8 cellular contexts compared by ENCODE assay signal in genomic region chr2:86335865-86336321, GRCh38. TPM values are rescaled to one million over a fixed set of nuclear protein-coding genes. Genes with fewer than 3 reads are reported as not detected.
DNase-seq lines count a peak whose midpoint lies in the region; ATAC-seq and TF ChIP-seq lines count a peak whose summit lies in the region.

No MANE protein-coding gene starts in this region.

- DNase-seq in NCI-H82 (lab: John Stamatoyannopoulos, UW) (peak; percentile 36), NCI-H82 treated with DMSO at 0.1 percent for 48 hours (lab: John Stamatoyannopoulos, UW; ENCODE audit: unreplicated experiment) (no peak), endothelial cell (ENCODE audit: low spot score) (no peak), CD1c-positive myeloid dendritic cell (ENCODE audit: extremely low spot score) (no peak), SKM-1 (lab: John Stamatoyannopoulos, UW; ENCODE audit: unreplicated experiment) (no peak)
- DNase-seq in activated CD8-positive, alpha-beta memory T cell treated with anti-CD3 and anti-CD28 coated beads, Interleukin-2, amount 10 ng/mL, durations not matched to agents 7 days and 5 days = no peak

- H3K9me3 Mint-ChIP-seq in IgD-negative memory B cell (peaks cover 2 to 3% (median 3%) of the 10 kb centered on the region in 3 donors), endothelial cell (ENCODE audit: unreplicated experiment) (no peaks in the 10 kb centered on the region)
- peaks cover 2% of the 10 kb centered on the region for H3K9me3 Mint-ChIP-seq in activated CD8-positive, alpha-beta memory T cell treated with anti-CD3 and anti-CD28 coated beads, Interleukin-2, amount 10 ng/mL, durations not matched to agents 7 days and 5 days (ENCODE audit: low read depth)

- H3K27ac ChIP-seq in rectal smooth muscle tissue (ENCODE audit: low read depth, low read length) = peak overlapping the region; percentile 79

- no peak for ATAC-seq in activated CD8-positive, alpha-beta memory T cell treated with anti-CD3 and anti-CD28 coated beads, Interleukin-2, amount 10 ng/mL, durations not matched to agents 7 days and 5 days

- H3K9ac ChIP-seq in rectal smooth muscle tissue (ENCODE audit: low read length) = no peak overlapping the region

- H3K27ac Mint-ChIP-seq in IgD-negative memory B cell (no peak overlapping the region), endothelial cell (ENCODE audit: unreplicated experiment) (peak overlapping the region; percentile 70)
- H3K27ac Mint-ChIP-seq in activated CD8-positive, alpha-beta memory T cell treated with anti-CD3 and anti-CD28 coated beads, Interleukin-2, amount 10 ng/mL, durations not matched to agents 7 days and 5 days = no peak overlapping the region

- CTCF ChIA-PET in activated CD8-positive, alpha-beta memory T cell treated with anti-CD3 and anti-CD28 coated beads, Interleukin-2, amount 10 ng/mL, durations not matched to agents 7 days and 5 days (lab: Charles Lee) = no interaction called here

- no peaks in the 10 kb centered on the region for H3K36me3 ChIP-seq in rectal smooth muscle tissue (ENCODE audit: control insufficient read depth, insufficient read depth, low read length)

- H3K4me1 ChIP-seq in rectal smooth muscle tissue (ENCODE audit: control insufficient read depth, insufficient read depth, low read length) = peaks cover 3% of the 10 kb centered on the region

- no peaks in the 10 kb centered on the region for H3K36me3 Mint-ChIP-seq in IgD-negative memory B cell
- peaks cover 6% of the 10 kb centered on the region for H3K36me3 Mint-ChIP-seq in endothelial cell (ENCODE audit: low read depth, unreplicated experiment)
- H3K36me3 Mint-ChIP-seq in activated CD8-positive, alpha-beta memory T cell treated with anti-CD3 and anti-CD28 coated beads, Interleukin-2, amount 10 ng/mL, durations not matched to agents 7 days and 5 days = no peaks in the 10 kb centered on the region

- no peak for TF ChIP-seq CTCF in endothelial cell (IDR thresholded peaks at IDR 0.05; ENCODE audit: unreplicated experiment)

- H3K4me3 Mint-ChIP-seq in IgD-negative memory B cell (peak overlapping the region in 3 of 4 donors; percentile 36 to 79 (median 68)), endothelial cell (ENCODE audit: unreplicated experiment) (peak overlapping the region; percentile 79)
- H3K4me3 Mint-ChIP-seq in activated CD8-positive, alpha-beta memory T cell treated with anti-CD3 and anti-CD28 coated beads, Interleukin-2, amount 10 ng/mL, durations not matched to agents 7 days and 5 days = no peak overlapping the region

- H3K4me1 Mint-ChIP-seq in IgD-negative memory B cell = peaks cover 0 to 13% (median 7%) of the 10 kb centered on the region in 3 donors
- peaks cover 10% of the 10 kb centered on the region for H3K4me1 Mint-ChIP-seq in endothelial cell (ENCODE audit: unreplicated experiment)
- H3K4me1 Mint-ChIP-seq in activated CD8-positive, alpha-beta memory T cell treated with anti-CD3 and anti-CD28 coated beads, Interleukin-2, amount 10 ng/mL, durations not matched to agents 7 days and 5 days = peaks cover 15% of the 10 kb centered on the region

- H3K27me3 ChIP-seq in rectal smooth muscle tissue (ENCODE audit: control insufficient read depth, insufficient read depth, low read length) = no peaks in the 10 kb centered on the region

- peak overlapping the region; percentile 64 for H3K4me3 ChIP-seq in rectal smooth muscle tissue (ENCODE audit: low read length)

- H3K27me3 Mint-ChIP-seq in IgD-negative memory B cell = peaks cover 56% of the 10 kb centered on the region
- H3K27me3 Mint-ChIP-seq in endothelial cell (ENCODE audit: unreplicated experiment) = peaks cover 31% of the 10 kb centered on the region
- peaks cover 74% of the 10 kb centered on the region for H3K27me3 Mint-ChIP-seq in activated CD8-positive, alpha-beta memory T cell treated with anti-CD3 and anti-CD28 coated beads, Interleukin-2, amount 10 ng/mL, durations not matched to agents 7 days and 5 days

RNA-seq across cellular contexts. Expression of gene REEP1, which starts 1.5 kb away (rescaled TPM):
- not detected for polyA plus RNA-seq in IgD-negative memory B cell
- 0.62 TPM for total RNA-seq in endothelial cell (ENCODE audit: unreplicated experiment)
- total RNA-seq in activated CD8-positive, alpha-beta memory T cell treated with anti-CD3 and anti-CD28 coated beads, Interleukin-2, amount 10 ng/mL, durations not matched to agents 7 days and 5 days = under 1 TPM in 1 of 2 experiments, not detected in 1; 0.16 TPM
